9 cellular contexts compared by ENCODE assay signal in genomic region chr13:113836917-113837553, GRCh38. TPM values are rescaled to one million over a fixed set of nuclear protein-coding genes. Genes with fewer than 3 reads are reported as not detected.
DNase-seq lines count a peak whose midpoint lies in the region; ATAC-seq and TF ChIP-seq lines count a peak whose summit lies in the region.
"Had no signal": no experiment of that assay in that cellular context is flagged by ENCODE, and none has a peak within 500 bp of the region (broad histone marks: within the 10 kb centered on the region; RNA-seq: fewer than 3 reads in every experiment).

No MANE protein-coding gene starts in this region.

- peaks cover 9% of the 10 kb centered on the region for H3K4me1 Mint-ChIP-seq in activated naive CD8-positive, alpha-beta T cell treated with anti-CD3 and anti-CD28 coated beads, Interleukin-2, amount 10 ng/mL, durations not matched to agents 7 days and 5 days
- H3K4me1 Mint-ChIP-seq in activated naive CD8-positive, alpha-beta T cell treated with anti-CD3 and anti-CD28 coated beads for 36 hours: peaks cover 7% of the 10 kb centered on the region

- no peak for ATAC-seq in activated naive CD8-positive, alpha-beta T cell treated with anti-CD3 and anti-CD28 coated beads, Interleukin-2, amount 10 ng/mL, durations not matched to agents 7 days and 5 days (ENCODE audit: low read depth)
- no peak for ATAC-seq in HG02759 (IDR thresholded peaks at IDR 0.05; ENCODE audit: unreplicated experiment)

- POLR2A ChIA-PET in activated naive CD8-positive, alpha-beta T cell treated with anti-CD3 and anti-CD28 coated beads, Interleukin-2, amount 10 ng/mL, durations not matched to agents 7 days and 5 days (lab: Charles Lee): no interaction called here

- TF ChIP-seq CTCF in foreskin fibroblast (IDR thresholded peaks at IDR 0.05; ENCODE audit: low read depth, low read length): no peak
- no peak for TF ChIP-seq CTCF in sigmoid colon (IDR thresholded peaks at IDR 0.05)

- TF ChIP-seq EP300 in sigmoid colon (IDR thresholded peaks at IDR 0.05): no peak

- peaks cover 0 to 29% (median 12%) of the 10 kb centered on the region in 4 donors for H3K36me3 ChIP-seq in sigmoid colon

- H3K27me3 ChIP-seq in sigmoid colon: no peaks in the 10 kb centered on the region

- H3K27ac Mint-ChIP-seq in activated naive CD8-positive, alpha-beta T cell treated with anti-CD3 and anti-CD28 coated beads, Interleukin-2, amount 10 ng/mL, durations not matched to agents 7 days and 5 days: peak overlapping the region; percentile 64
- H3K27ac Mint-ChIP-seq in activated naive CD8-positive, alpha-beta T cell treated with anti-CD3 and anti-CD28 coated beads for 36 hours: no peak overlapping the region
- H3K27ac Mint-ChIP-seq: activated naive CD4-positive, alpha-beta T cell treated with anti-CD3 and anti-CD28 coated beads, Interleukin-2, amount 50 U/mL, for 24 hours had no signal

- peak overlapping the region; percentile 85 to 94 (median 90) for H3K27ac ChIP-seq in sigmoid colon

- H3K9me3 ChIP-seq in sigmoid colon: no peaks in the 10 kb centered on the region

- no peak overlapping the region for H3K4me3 Mint-ChIP-seq in activated naive CD8-positive, alpha-beta T cell treated with anti-CD3 and anti-CD28 coated beads, Interleukin-2, amount 10 ng/mL, durations not matched to agents 7 days and 5 days
- H3K4me3 Mint-ChIP-seq in activated naive CD8-positive, alpha-beta T cell treated with anti-CD3 and anti-CD28 coated beads for 36 hours: no peak overlapping the region
- H3K4me3 Mint-ChIP-seq: activated naive CD4-positive, alpha-beta T cell treated with anti-CD3 and anti-CD28 coated beads, Interleukin-2, amount 50 U/mL, for 24 hours had no signal

- no peaks in the 10 kb centered on the region for H3K27me3 Mint-ChIP-seq in activated naive CD8-positive, alpha-beta T cell treated with anti-CD3 and anti-CD28 coated beads, Interleukin-2, amount 10 ng/mL, durations not matched to agents 7 days and 5 days
- H3K27me3 Mint-ChIP-seq in activated naive CD8-positive, alpha-beta T cell treated with anti-CD3 and anti-CD28 coated beads for 36 hours: peaks cover 7% of the 10 kb centered on the region
- H3K27me3 Mint-ChIP-seq: activated naive CD4-positive, alpha-beta T cell treated with anti-CD3 and anti-CD28 coated beads, Interleukin-2, amount 50 U/mL, for 24 hours had no signal

- in situ Hi-C loops in SK-MEL-5 (cut with HindIII; ENCODE audit: low pct_unique_long_range_greater_than_20kb, low sequenced_read_pairs): no loop called here

- peaks cover 4% of the 10 kb centered on the region for H3K9me3 Mint-ChIP-seq in activated naive CD8-positive, alpha-beta T cell treated with anti-CD3 and anti-CD28 coated beads, Interleukin-2, amount 10 ng/mL, durations not matched to agents 7 days and 5 days
- H3K9me3 Mint-ChIP-seq in activated naive CD8-positive, alpha-beta T cell treated with anti-CD3 and anti-CD28 coated beads for 36 hours: peaks cover 8% of the 10 kb centered on the region
- H3K9me3 Mint-ChIP-seq: activated naive CD4-positive, alpha-beta T cell treated with anti-CD3 and anti-CD28 coated beads, Interleukin-2, amount 50 U/mL, for 24 hours had no signal

- H3K4me1 ChIP-seq in sigmoid colon: peaks cover 0 to 49% (median 44%) of the 10 kb centered on the region in 4 donors

- H3K4me3 ChIP-seq in foreskin fibroblast (ENCODE audit: low read depth in 1 of 2, low read length in 2 of 2) (no peak overlapping the region), sigmoid colon (peak overlapping the region in 1 of 4 donors; percentile 45)

- no peaks in the 10 kb centered on the region for H3K36me3 Mint-ChIP-seq in activated naive CD8-positive, alpha-beta T cell treated with anti-CD3 and anti-CD28 coated beads, Interleukin-2, amount 10 ng/mL, durations not matched to agents 7 days and 5 days
- peaks cover 4% of the 10 kb centered on the region for H3K36me3 Mint-ChIP-seq in activated naive CD8-positive, alpha-beta T cell treated with anti-CD3 and anti-CD28 coated beads for 36 hours
- H3K36me3 Mint-ChIP-seq: activated naive CD4-positive, alpha-beta T cell treated with anti-CD3 and anti-CD28 coated beads, Interleukin-2, amount 50 U/mL, for 24 hours had no signal

- WGBS in sigmoid colon, 2 donors: 46 to 60% methylated on average over 19 of the region's 19 CpGs

- DNase-seq in activated naive CD8-positive, alpha-beta T cell treated with anti-CD3 and anti-CD28 coated beads, Interleukin-2, amount 10 ng/mL, durations not matched to agents 7 days and 5 days: no peak
- no peak for DNase-seq in activated naive CD8-positive, alpha-beta T cell treated with anti-CD3 and anti-CD28 coated beads for 36 hours
- DNase-seq in SK-MEL-5 (ENCODE audit: low read depth, low spot score): peak; percentile 40
- peak; percentile 86 to 90 for DNase-seq in foreskin fibroblast
- peak; percentile 88 for DNase-seq in sigmoid colon
- DNase-seq in GF-D8 (lab: John Stamatoyannopoulos, UW): no peak
- no peak for DNase-seq in NCI-H187 treated with DMSO at 0.1 percent for 48 hours (lab: John Stamatoyannopoulos, UW)

- intact Hi-C loops in sigmoid colon (cut with DNase I): loop anchor here (2.0 kb wide), 1 partner anchor 16 kb away; no protein-coding TSS in a partner anchor

- no peak for TF ChIP-seq POLR2A in sigmoid colon (IDR thresholded peaks at IDR 0.05)

RNA-seq across cellular contexts. Expression of gene GAS6, which starts 26.8 kb away (rescaled TPM):
- total RNA-seq in activated naive CD8-positive, alpha-beta T cell treated with anti-CD3 and anti-CD28 coated beads, Interleukin-2, amount 10 ng/mL, durations not matched to agents 7 days and 5 days: 1 to 10 TPM; 2.1 to 2.6 TPM
- under 1 TPM; 0.16 to 0.27 TPM for total RNA-seq in activated naive CD8-positive, alpha-beta T cell treated with anti-CD3 and anti-CD28 coated beads for 36 hours
- total RNA-seq in SK-MEL-5 (2014; rRNA removed; shearing (Covaris generic)): 5.8 and 6.3 TPM in 2 replicates
- polyA plus RNA-seq in SK-MEL-5 (2015; cell fraction: cytosol; rRNA removed): 16.1 and 17.8 TPM in 2 replicates
- 14.9 and 30.6 TPM in 2 replicates for polyA plus RNA-seq in SK-MEL-5 (2015; cell fraction: nucleus; rRNA removed)
- total RNA-seq in sigmoid colon: 100 to 1,000 TPM in 1 of 4 donors, 10 to 100 TPM in 3; 34.4 to 105 (median 70.4) TPM
- 100 to 1,000 TPM in 1 of 3 donors, 10 to 100 TPM in 2; 27.0 to 101 (median 28.2) TPM for polyA plus RNA-seq in sigmoid colon

Comparison
In these comparisons a context has a peak if more than half of its experiments do, and no peak if none do; other contexts are left out.
1. DNase-seq: peak in SK-MEL-5 (single experiment), foreskin fibroblast (2 of 2) and sigmoid colon (single experiment); none in activated naive CD8-positive, alpha-beta T cell treated with anti-CD3 and anti-CD28 coated beads, Interleukin-2, amount 10 ng/mL, durations not matched to agents 7 days and 5 days (single experiment), activated naive CD8-positive, alpha-beta T cell treated with anti-CD3 and anti-CD28 coated beads for 36 hours (single experiment), GF-D8 (single experiment) and NCI-H187 treated with DMSO at 0.1 percent for 48 hours (single experiment).